In genomic region chr6:157814883-157815282, GRCh38 we compare ENCODE assay signal across 10 cellular contexts. TPM values are rescaled to one million over a fixed set of nuclear protein-coding genes. Genes with fewer than 3 reads are reported as not detected.
DNase-seq lines count a peak whose midpoint lies in the region; ATAC-seq, FAIRE-seq and TF ChIP-seq lines count a peak whose summit lies in the region.
"Had no signal": no experiment of that assay in that cellular context is flagged by ENCODE, and none has a peak within 500 bp of the region (broad histone marks: within the 10 kb centered on the region; RNA-seq: fewer than 3 reads in every experiment).

No MANE protein-coding gene starts in this region.

- DNase-seq in GM12892 (ENCODE audit: insufficient read length) (no peak), Kasumi-1 (lab: John Stamatoyannopoulos, UW) (peak; percentile 9 to 17), naive B cell (peak; percentile 67), MG63 (no peak), midbrain (lab: John Stamatoyannopoulos, UW) (no peak), amniotic stem cell (lab: John Stamatoyannopoulos, UW) (no peak)
- no peak for DNase-seq in activated CD4-positive, alpha-beta memory T cell treated with anti-CD3 and anti-CD28 coated beads for 36 hours
- DNase-seq: dermis blood vessel endothelial cell, nucleus accumbens had no signal

- H3K9me3 ChIP-seq in MG63, result peaks cover 2% of the 10 kb centered on the region; the same call in 1 of the 2 replicates

- ATAC-seq in GM21526 (IDR thresholded peaks at IDR 0.05; ENCODE audit: low FRiP score, unreplicated experiment), result peak; percentile 46
- ATAC-seq in naive B cell (ENCODE audit: low read depth in 2 of 2), result peak; percentile 88 to 90

- CTCF ChIA-PET in activated CD4-positive, alpha-beta memory T cell treated with anti-CD3 and anti-CD28 coated beads for 36 hours (lab: Charles Lee), result interaction anchor here (1.1 kb wide), 1 partner anchor 58 kb away, joined by 3 read pairs; no protein-coding TSS in a partner anchor

- TF ChIP-seq POLR2A in GM12892 (IDR thresholded peaks at IDR 0.05; ENCODE audit: low read depth, low read length), result no peak

- H3K4me3 ChIP-seq in MG63, result no peak overlapping the region

- no peaks in the 10 kb centered on the region for H3K36me3 Mint-ChIP-seq in naive B cell
- no peaks in the 10 kb centered on the region for H3K36me3 Mint-ChIP-seq in activated CD4-positive, alpha-beta memory T cell treated with anti-CD3 and anti-CD28 coated beads for 36 hours

- H3K27ac Mint-ChIP-seq in naive B cell, result peak overlapping the region; percentile 39 to 91 (median 84)
- H3K27ac Mint-ChIP-seq in activated CD4-positive, alpha-beta memory T cell treated with anti-CD3 and anti-CD28 coated beads for 36 hours, result no peak overlapping the region

- H3K9me3 Mint-ChIP-seq in naive B cell, result peaks cover 0 to under 1% (median 0%) of the 10 kb centered on the region in 7 donors
- H3K9me3 Mint-ChIP-seq in activated CD4-positive, alpha-beta memory T cell treated with anti-CD3 and anti-CD28 coated beads for 36 hours, result no peaks in the 10 kb centered on the region

- H3K4me1 Mint-ChIP-seq in naive B cell, result peaks cover 33 to 46% (median 44%) of the 10 kb centered on the region in 3 donors
- peaks cover 31% of the 10 kb centered on the region for H3K4me1 Mint-ChIP-seq in activated CD4-positive, alpha-beta memory T cell treated with anti-CD3 and anti-CD28 coated beads for 36 hours (ENCODE audit: low read depth)

- peak overlapping the region in 7 of 8 donors; percentile 11 to 85 (median 45) for H3K4me3 Mint-ChIP-seq in naive B cell
- H3K4me3 Mint-ChIP-seq in activated CD4-positive, alpha-beta memory T cell treated with anti-CD3 and anti-CD28 coated beads for 36 hours, result no peak overlapping the region

- intact Hi-C loops in activated CD4-positive, alpha-beta memory T cell treated with anti-CD3 and anti-CD28 coated beads for 36 hours (cut with micrococcal nuclease), result no loop called here

- H3K27me3 Mint-ChIP-seq in naive B cell, result no peaks in the 10 kb centered on the region
- peaks cover 1% of the 10 kb centered on the region for H3K27me3 Mint-ChIP-seq in activated CD4-positive, alpha-beta memory T cell treated with anti-CD3 and anti-CD28 coated beads for 36 hours

- H3K27me3 ChIP-seq in MG63, result no peaks in the 10 kb centered on the region

- H3K36me3 ChIP-seq in MG63, result no peaks in the 10 kb centered on the region

- POLR2A ChIA-PET in activated CD4-positive, alpha-beta memory T cell treated with anti-CD3 and anti-CD28 coated beads for 36 hours (lab: Charles Lee), result no interaction called here

- FAIRE-seq in GM12892 (lab: Jason Lieb, UNC), result peak; percentile 48

RNA-seq across cellular contexts. Expression of gene SNX9, which starts 8.2 kb away (rescaled TPM):
- 7.8 TPM for polyA plus RNA-seq in GM12892 (2012; ENCODE audit: missing spikeins)
- 10 to 100 TPM; 19.7 to 28.3 (median 25.7) TPM for polyA plus RNA-seq in naive B cell (ENCODE audit: low read depth in 6 of 6)
- total RNA-seq in MG63 (2014; rRNA removed; shearing (Covaris generic); ENCODE audit: low replicate concordance), result 44.2 and 51.4 TPM in 2 replicates
- total RNA-seq in activated CD4-positive, alpha-beta memory T cell treated with anti-CD3 and anti-CD28 coated beads for 36 hours, result 10 to 100 TPM; 59.3 to 59.7 TPM

Comparison
In these comparisons a context has a peak if more than half of its experiments do, and no peak if none do; other contexts are left out.
1. DNase-seq: peak in Kasumi-1 (2 of 2) and naive B cell (single experiment); none in GM12892 (single experiment), MG63 (single experiment), activated CD4-positive, alpha-beta memory T cell treated with anti-CD3 and anti-CD28 coated beads for 36 hours (single experiment), midbrain (single experiment) and amniotic stem cell (single experiment).